Comparison of ENCODE assay signal across 1 cellular context in the genomic region with DNA sequence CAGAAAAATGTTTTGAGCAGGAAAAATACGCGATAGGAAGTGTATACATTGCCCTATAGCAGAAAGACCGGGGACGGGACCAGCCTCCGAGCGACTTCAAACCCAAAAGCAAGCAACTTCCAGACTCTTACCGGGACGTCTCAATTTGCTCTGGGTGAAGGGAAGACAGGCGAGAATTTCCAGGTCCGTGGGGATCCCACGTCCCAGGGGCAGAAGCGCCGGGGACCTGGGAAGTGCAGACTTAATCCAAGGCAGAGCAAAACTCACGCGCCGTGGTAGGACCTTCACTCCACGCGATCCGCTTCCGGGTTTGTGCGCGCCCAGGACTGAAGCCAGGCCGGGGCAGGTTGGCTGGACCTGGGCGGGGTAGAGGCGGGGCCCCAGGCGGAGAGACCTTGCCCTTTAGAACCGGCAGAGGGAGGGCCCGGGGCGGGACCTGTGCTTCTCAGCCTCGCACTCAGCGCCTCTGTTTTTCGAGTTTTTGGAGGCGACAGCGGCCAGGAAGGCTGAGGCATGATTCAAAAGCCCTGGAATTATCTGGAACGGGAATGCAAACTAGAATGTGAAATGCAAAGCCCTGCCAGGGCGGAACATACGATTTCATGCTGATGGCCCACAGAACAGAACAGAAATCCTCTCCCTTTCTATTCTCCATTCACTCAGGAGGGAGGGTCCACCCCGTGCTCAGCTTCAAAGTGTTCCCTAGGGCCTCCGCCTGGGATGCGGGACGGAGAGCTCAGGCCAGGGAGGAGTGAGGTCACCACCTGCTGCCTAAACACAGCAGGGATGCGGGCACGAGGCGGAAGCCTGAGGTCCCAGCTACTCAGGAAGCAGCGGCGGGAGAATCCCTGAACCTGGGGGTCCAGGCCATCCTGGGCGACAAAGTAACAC.
A peak's percentile ranks its signal among the peaks of the same experiment; 100 is the strongest.
TF ChIP-seq lines count a peak whose summit lies in the region.

A gene (minus strand): TSS at position 328 of the 891 bp plus-strand sequence. CDS start 7,903 bp downstream, outside the sequence.

TF ChIP-seq in HepG2, 621 proteins besides CTCF, POLR2A, EP300 and RAD21 (continued from another document and continues in another):
- TF ChIP-seq, protein P1, sequence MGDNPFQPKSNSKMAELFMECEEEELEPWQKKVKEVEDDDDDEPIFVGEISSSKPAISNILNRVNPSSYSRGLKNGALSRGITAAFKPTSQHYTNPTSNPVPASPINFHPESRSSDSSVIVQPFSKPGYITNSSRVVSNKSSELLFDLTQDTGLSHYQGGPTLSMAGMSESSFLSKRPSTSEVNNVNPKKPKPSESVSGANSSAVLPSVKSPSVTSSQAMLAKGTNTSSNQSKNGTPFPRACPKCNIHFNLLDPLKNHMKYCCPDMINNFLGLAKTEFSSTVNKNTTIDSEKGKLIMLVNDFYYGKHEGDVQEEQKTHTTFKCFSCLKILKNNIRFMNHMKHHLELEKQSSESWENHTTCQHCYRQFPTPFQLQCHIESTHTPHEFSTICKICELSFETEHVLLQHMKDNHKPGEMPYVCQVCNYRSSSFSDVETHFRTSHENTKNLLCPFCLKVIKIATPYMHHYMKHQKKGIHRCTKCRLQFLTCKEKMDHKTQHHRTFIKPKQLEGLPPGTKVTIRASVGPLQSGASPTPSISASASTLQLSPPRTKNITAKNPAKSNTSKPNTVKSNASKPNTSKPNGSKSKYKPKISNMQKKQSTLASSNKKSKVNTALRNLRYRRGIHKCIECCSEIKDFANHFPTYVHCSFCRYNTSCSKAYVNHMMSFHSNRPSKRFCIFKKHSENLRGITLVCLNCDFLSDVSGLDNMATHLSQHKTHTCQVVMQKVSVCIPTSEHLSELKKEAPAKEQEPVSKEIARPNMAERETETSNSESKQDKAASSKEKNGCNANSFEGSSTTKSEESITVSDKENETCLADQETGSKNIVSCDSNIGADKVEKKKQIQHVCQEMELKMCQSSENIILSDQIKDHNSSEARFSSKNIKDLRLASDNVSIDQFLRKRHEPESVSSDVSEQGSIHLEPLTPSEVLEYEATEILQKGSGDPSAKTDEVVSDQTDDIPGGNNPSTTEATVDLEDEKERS (CRISPR knock-in tag; IDR thresholded peaks at IDR 0.05), result peak; percentile 38; the same call in 1 of the 2 replicates
- TF ChIP-seq YEATS4 (CRISPR knock-in tag; IDR thresholded peaks at IDR 0.05; ENCODE audit: borderline replicate concordance), result peak; percentile 66
- peak; percentile 83 for TF ChIP-seq POLR2AphosphoS5 (IDR thresholded peaks at IDR 0.05; ENCODE audit: low read depth, low read length)
- peak; percentile 48; the same call in 1 of the 2 replicates for TF ChIP-seq ZFP82 (CRISPR knock-in tag; IDR thresholded peaks at IDR 0.05; ENCODE audit: borderline replicate concordance)
- TF ChIP-seq ZNF230 (CRISPR knock-in tag; IDR thresholded peaks at IDR 0.05), result peak; percentile 76; the same call in 1 of the 2 replicates
- TF ChIP-seq TBX2 (CRISPR knock-in tag; IDR thresholded peaks at IDR 0.05; ENCODE audit: borderline replicate concordance), result peak; percentile 64; the same call in 1 of the 2 replicates
- 0 out of 2 replicates have a peak, but pooled peaks have one; percentile 13 for TF ChIP-seq ADNP (CRISPR knock-in tag; IDR thresholded peaks at IDR 0.05)
- TF ChIP-seq, protein P2, sequence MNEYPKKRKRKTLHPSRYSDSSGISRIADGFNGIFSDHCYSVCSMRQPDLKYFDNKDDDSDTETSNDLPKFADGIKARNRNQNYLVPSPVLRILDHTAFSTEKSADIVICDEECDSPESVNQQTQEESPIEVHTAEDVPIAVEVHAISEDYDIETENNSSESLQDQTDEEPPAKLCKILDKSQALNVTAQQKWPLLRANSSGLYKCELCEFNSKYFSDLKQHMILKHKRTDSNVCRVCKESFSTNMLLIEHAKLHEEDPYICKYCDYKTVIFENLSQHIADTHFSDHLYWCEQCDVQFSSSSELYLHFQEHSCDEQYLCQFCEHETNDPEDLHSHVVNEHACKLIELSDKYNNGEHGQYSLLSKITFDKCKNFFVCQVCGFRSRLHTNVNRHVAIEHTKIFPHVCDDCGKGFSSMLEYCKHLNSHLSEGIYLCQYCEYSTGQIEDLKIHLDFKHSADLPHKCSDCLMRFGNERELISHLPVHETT (CRISPR knock-in tag; conservative IDR thresholded peaks at IDR 0.05), result 0 out of 2 replicates have a peak, but pooled peaks have one; percentile 17
- peak; percentile 61; the same call in 1 of the 2 replicates for TF ChIP-seq ZNF709 (CRISPR knock-in tag; IDR thresholded peaks at IDR 0.05)
- peak; percentile 53; the same call in 1 of the 2 replicates for TF ChIP-seq TAF1 (CRISPR knock-in tag; IDR thresholded peaks at IDR 0.05)
- TF ChIP-seq ZNF446 (CRISPR knock-in tag; IDR thresholded peaks at IDR 0.05), result peak; percentile 49; the same call in 1 of the 2 replicates
- peak; percentile 58; the same call in 1 of the 2 replicates for TF ChIP-seq ZNF34 (CRISPR knock-in tag; IDR thresholded peaks at IDR 0.05; ENCODE audit: borderline replicate concordance)
- peak; percentile 62; the same call in 1 of the 2 replicates for TF ChIP-seq ZNF605 (CRISPR knock-in tag; IDR thresholded peaks at IDR 0.05)
- TF ChIP-seq, protein P3, sequence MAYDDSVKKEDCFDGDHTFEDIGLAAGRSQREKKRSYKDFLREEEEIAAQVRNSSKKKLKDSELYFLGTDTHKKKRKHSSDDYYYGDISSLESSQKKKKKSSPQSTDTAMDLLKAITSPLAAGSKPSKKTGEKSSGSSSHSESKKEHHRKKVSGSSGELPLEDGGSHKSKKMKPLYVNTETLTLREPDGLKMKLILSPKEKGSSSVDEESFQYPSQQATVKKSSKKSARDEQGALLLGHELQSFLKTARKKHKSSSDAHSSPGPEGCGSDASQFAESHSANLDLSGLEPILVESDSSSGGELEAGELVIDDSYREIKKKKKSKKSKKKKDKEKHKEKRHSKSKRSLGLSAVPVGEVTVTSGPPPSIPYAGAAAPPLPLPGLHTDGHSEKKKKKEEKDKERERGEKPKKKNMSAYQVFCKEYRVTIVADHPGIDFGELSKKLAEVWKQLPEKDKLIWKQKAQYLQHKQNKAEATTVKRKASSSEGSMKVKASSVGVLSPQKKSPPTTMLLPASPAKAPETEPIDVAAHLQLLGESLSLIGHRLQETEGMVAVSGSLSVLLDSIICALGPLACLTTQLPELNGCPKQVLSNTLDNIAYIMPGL (CRISPR knock-in tag; IDR thresholded peaks at IDR 0.05; ENCODE audit: borderline replicate concordance in 1 of 2, low read depth in 1 of 2), result peak in 1 of 2 experiments; percentile 76; a peak in 3 of 4 replicates
- TF ChIP-seq, protein P4, sequence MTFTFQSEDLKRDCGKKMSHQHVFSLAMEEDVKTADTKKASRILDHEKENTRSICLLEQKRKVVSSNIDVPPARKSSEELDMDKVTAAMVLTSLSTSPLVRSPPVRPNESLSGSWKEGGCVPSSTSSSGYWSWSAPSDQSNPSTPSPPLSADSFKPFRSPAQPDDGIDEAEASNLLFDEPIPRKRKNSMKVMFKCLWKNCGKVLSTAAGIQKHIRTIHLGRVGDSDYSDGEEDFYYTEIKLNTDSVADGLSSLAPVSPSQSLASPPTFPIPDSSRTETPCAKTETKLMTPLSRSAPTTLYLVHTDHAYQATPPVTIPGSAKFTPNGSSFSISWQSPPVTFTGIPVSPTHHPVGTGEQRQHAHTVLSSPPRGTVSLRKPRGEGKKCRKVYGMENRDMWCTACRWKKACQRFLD (CRISPR knock-in tag; IDR thresholded peaks at IDR 0.05; ENCODE audit: borderline replicate concordance), result peak; percentile 64; the same call in 1 of the 2 replicates
- TF ChIP-seq THAP11 (CRISPR knock-in tag; IDR thresholded peaks at IDR 0.05), result peak; percentile 63
- TF ChIP-seq, protein P5, sequence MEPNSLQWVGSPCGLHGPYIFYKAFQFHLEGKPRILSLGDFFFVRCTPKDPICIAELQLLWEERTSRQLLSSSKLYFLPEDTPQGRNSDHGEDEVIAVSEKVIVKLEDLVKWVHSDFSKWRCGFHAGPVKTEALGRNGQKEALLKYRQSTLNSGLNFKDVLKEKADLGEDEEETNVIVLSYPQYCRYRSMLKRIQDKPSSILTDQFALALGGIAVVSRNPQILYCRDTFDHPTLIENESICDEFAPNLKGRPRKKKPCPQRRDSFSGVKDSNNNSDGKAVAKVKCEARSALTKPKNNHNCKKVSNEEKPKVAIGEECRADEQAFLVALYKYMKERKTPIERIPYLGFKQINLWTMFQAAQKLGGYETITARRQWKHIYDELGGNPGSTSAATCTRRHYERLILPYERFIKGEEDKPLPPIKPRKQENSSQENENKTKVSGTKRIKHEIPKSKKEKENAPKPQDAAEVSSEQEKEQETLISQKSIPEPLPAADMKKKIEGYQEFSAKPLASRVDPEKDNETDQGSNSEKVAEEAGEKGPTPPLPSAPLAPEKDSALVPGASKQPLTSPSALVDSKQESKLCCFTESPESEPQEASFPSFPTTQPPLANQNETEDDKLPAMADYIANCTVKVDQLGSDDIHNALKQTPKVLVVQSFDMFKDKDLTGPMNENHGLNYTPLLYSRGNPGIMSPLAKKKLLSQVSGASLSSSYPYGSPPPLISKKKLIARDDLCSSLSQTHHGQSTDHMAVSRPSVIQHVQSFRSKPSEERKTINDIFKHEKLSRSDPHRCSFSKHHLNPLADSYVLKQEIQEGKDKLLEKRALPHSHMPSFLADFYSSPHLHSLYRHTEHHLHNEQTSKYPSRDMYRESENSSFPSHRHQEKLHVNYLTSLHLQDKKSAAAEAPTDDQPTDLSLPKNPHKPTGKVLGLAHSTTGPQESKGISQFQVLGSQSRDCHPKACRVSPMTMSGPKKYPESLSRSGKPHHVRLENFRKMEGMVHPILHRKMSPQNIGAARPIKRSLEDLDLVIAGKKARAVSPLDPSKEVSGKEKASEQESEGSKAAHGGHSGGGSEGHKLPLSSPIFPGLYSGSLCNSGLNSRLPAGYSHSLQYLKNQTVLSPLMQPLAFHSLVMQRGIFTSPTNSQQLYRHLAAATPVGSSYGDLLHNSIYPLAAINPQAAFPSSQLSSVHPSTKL (CRISPR knock-in tag; IDR thresholded peaks at IDR 0.05), result peak; percentile 48
- peak; percentile 67; the same call in 1 of the 3 replicates for TF ChIP-seq MXI1 (IDR thresholded peaks at IDR 0.05; ENCODE audit: borderline replicate concordance, low read depth, low read length)
- peak; percentile 75 for TF ChIP-seq PHF20 (CRISPR knock-in tag; IDR thresholded peaks at IDR 0.05)
- TF ChIP-seq, protein P6, sequence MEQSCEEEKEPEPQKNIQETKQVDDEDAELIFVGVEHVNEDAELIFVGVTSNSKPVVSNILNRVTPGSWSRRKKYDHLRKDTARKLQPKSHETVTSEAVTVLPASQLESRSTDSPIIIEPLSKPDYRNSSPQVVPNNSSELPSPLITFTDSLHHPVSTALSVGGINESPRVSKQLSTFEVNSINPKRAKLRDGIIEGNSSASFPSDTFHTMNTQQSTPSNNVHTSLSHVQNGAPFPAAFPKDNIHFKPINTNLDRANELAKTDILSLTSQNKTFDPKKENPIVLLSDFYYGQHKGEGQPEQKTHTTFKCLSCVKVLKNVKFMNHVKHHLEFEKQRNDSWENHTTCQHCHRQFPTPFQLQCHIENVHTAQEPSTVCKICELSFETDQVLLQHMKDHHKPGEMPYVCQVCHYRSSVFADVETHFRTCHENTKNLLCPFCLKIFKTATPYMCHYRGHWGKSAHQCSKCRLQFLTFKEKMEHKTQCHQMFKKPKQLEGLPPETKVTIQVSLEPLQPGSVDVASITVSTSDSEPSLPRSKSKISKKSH (CRISPR knock-in tag; IDR thresholded peaks at IDR 0.05; ENCODE audit: borderline replicate concordance), result 0 out of 2 replicates have a peak, but pooled peaks have one; percentile 49
- TF ChIP-seq, protein P7, sequence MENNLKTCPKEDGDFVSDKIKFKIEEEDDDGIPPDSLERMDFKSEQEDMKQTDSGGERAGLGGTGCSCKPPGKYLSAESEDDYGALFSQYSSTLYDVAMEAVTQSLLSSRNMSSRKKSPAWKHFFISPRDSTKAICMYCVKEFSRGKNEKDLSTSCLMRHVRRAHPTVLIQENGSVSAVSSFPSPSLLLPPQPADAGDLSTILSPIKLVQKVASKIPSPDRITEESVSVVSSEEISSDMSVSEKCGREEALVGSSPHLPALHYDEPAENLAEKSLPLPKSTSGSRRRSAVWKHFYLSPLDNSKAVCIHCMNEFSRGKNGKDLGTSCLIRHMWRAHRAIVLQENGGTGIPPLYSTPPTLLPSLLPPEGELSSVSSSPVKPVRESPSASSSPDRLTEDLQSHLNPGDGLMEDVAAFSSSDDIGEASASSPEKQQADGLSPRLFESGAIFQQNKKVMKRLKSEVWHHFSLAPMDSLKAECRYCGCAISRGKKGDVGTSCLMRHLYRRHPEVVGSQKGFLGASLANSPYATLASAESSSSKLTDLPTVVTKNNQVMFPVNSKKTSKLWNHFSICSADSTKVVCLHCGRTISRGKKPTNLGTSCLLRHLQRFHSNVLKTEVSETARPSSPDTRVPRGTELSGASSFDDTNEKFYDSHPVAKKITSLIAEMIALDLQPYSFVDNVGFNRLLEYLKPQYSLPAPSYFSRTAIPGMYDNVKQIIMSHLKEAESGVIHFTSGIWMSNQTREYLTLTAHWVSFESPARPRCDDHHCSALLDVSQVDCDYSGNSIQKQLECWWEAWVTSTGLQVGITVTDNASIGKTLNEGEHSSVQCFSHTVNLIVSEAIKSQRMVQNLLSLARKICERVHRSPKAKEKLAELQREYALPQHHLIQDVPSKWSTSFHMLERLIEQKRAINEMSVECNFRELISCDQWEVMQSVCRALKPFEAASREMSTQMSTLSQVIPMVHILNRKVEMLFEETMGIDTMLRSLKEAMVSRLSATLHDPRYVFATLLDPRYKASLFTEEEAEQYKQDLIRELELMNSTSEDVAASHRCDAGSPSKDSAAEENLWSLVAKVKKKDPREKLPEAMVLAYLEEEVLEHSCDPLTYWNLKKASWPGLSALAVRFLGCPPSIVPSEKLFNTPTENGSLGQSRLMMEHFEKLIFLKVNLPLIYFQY (CRISPR knock-in tag; IDR thresholded peaks at IDR 0.05; ENCODE audit: borderline replicate concordance), result peak; percentile 68
- peak; percentile 28; the same call in 1 of the 2 replicates for TF ChIP-seq ZBTB38 (CRISPR knock-in tag; IDR thresholded peaks at IDR 0.05)
- peak; percentile 75 for TF ChIP-seq PHF8 (CRISPR knock-in tag; IDR thresholded peaks at IDR 0.05)
- 0 out of 2 replicates have a peak, but pooled peaks have one; percentile 38 for TF ChIP-seq KDM4B (CRISPR knock-in tag; IDR thresholded peaks at IDR 0.05)
- TF ChIP-seq, protein P8, sequence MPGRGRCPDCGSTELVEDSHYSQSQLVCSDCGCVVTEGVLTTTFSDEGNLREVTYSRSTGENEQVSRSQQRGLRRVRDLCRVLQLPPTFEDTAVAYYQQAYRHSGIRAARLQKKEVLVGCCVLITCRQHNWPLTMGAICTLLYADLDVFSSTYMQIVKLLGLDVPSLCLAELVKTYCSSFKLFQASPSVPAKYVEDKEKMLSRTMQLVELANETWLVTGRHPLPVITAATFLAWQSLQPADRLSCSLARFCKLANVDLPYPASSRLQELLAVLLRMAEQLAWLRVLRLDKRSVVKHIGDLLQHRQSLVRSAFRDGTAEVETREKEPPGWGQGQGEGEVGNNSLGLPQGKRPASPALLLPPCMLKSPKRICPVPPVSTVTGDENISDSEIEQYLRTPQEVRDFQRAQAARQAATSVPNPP (CRISPR knock-in tag; IDR thresholded peaks at IDR 0.05), result 0 out of 2 replicates have a peak, but pooled peaks have one; percentile 47
- peak; percentile 49; the same call in 1 of the 2 replicates for TF ChIP-seq ZNF337 (CRISPR knock-in tag; IDR thresholded peaks at IDR 0.05; ENCODE audit: borderline replicate concordance, low read depth)
